2 cellular contexts compared by ENCODE assay signal in the genomic region with DNA sequence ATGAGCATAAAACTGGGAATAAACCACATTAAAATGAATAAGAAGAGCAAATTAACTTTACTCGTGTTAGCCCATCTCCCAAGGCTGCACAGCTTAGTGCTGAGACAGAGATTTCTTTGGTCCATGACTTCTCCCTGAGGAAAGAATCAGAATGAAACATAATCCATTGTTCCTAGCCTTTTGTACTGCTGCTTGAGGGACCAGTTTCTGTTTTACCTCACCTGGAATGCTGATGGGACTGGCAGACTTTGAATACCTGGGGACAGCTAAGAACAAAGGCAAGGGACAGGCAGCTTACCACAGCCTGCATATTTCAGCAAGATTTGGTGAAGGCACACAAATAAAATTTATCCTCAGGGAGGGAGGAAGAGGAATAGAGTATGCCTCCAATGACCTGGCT.
TF ChIP-seq lines count a peak whose summit lies in the region.

No MANE protein-coding gene starts in this region.

TF ChIP-seq in GM23338, 12 proteins besides CTCF, POLR2A, EP300 and RAD21 (continues in another document):
- TF ChIP-seq ZNF331 (CRISPR knock-in tag; IDR thresholded peaks at IDR 0.05; ENCODE audit: low read depth), result no peak
- no peak for TF ChIP-seq ZNF114 (CRISPR knock-in tag; IDR thresholded peaks at IDR 0.05)
- TF ChIP-seq, protein P1, sequence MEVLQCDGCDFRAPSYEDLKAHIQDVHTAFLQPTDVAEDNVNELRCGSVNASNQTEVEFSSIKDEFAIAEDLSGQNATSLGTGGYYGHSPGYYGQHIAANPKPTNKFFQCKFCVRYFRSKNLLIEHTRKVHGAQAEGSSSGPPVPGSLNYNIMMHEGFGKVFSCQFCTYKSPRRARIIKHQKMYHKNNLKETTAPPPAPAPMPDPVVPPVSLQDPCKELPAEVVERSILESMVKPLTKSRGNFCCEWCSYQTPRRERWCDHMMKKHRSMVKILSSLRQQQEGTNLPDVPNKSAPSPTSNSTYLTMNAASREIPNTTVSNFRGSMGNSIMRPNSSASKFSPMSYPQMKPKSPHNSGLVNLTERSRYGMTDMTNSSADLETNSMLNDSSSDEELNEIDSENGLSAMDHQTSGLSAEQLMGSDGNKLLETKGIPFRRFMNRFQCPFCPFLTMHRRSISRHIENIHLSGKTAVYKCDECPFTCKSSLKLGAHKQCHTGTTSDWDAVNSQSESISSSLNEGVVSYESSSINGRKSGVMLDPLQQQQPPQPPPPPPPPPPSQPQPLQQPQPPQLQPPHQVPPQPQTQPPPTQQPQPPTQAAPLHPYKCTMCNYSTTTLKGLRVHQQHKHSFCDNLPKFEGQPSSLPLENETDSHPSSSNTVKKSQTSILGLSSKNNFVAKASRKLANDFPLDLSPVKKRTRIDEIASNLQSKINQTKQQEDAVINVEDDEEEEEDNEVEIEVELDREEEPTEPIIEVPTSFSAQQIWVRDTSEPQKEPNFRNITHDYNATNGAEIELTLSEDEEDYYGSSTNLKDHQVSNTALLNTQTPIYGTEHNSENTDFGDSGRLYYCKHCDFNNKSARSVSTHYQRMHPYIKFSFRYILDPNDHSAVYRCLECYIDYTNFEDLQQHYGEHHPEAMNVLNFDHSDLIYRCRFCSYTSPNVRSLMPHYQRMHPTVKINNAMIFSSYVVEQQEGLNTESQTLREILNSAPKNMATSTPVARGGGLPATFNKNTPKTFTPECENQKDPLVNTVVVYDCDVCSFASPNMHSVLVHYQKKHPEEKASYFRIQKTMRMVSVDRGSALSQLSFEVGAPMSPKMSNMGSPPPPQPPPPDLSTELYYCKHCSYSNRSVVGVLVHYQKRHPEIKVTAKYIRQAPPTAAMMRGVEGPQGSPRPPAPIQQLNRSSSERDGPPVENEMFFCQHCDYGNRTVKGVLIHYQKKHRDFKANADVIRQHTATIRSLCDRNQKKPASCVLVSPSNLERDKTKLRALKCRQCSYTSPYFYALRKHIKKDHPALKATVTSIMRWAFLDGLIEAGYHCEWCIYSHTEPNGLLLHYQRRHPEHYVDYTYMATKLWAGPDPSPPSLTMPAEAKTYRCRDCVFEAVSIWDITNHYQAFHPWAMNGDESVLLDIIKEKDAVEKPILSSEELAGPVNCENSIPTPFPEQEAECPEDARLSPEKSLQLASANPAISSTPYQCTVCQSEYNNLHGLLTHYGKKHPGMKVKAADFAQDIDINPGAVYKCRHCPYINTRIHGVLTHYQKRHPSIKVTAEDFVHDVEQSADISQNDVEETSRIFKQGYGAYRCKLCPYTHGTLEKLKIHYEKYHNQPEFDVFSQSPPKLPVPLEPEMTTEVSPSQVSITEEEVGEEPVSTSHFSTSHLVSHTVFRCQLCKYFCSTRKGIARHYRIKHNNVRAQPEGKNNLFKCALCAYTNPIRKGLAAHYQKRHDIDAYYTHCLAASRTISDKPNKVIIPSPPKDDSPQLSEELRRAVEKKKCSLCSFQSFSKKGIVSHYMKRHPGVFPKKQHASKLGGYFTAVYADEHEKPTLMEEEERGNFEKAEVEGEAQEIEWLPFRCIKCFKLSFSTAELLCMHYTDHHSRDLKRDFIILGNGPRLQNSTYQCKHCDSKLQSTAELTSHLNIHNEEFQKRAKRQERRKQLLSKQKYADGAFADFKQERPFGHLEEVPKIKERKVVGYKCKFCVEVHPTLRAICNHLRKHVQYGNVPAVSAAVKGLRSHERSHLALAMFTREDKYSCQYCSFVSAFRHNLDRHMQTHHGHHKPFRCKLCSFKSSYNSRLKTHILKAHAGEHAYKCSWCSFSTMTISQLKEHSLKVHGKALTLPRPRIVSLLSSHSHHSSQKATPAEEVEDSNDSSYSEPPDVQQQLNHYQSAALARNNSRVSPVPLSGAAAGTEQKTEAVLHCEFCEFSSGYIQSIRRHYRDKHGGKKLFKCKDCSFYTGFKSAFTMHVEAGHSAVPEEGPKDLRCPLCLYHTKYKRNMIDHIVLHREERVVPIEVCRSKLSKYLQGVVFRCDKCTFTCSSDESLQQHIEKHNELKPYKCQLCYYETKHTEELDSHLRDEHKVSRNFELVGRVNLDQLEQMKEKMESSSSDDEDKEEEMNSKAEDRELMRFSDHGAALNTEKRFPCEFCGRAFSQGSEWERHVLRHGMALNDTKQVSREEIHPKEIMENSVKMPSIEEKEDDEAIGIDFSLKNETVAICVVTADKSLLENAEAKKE (CRISPR knock-in tag; IDR thresholded peaks at IDR 0.05), result no peak
- TF ChIP-seq, protein P2, sequence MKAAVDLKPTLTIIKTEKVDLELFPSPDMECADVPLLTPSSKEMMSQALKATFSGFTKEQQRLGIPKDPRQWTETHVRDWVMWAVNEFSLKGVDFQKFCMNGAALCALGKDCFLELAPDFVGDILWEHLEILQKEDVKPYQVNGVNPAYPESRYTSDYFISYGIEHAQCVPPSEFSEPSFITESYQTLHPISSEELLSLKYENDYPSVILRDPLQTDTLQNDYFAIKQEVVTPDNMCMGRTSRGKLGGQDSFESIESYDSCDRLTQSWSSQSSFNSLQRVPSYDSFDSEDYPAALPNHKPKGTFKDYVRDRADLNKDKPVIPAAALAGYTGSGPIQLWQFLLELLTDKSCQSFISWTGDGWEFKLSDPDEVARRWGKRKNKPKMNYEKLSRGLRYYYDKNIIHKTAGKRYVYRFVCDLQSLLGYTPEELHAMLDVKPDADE (IDR thresholded peaks at IDR 0.05), result no peak
- no peak for TF ChIP-seq EZH2phosphoT487 (IDR thresholded peaks at IDR 0.05; ENCODE audit: unreplicated experiment)
- no peak for TF ChIP-seq NANOG (IDR thresholded peaks at IDR 0.05; ENCODE audit: borderline replicate concordance)
- TF ChIP-seq JUNB (IDR thresholded peaks at IDR 0.05; ENCODE audit: unreplicated experiment), result no peak
- TF ChIP-seq STAT1 (IDR thresholded peaks at IDR 0.05; ENCODE audit: unreplicated experiment), result no peak
- no peak for TF ChIP-seq POLR2AphosphoS5 (IDR thresholded peaks at IDR 0.05; ENCODE audit: low read depth)
- TF ChIP-seq, protein P3, sequence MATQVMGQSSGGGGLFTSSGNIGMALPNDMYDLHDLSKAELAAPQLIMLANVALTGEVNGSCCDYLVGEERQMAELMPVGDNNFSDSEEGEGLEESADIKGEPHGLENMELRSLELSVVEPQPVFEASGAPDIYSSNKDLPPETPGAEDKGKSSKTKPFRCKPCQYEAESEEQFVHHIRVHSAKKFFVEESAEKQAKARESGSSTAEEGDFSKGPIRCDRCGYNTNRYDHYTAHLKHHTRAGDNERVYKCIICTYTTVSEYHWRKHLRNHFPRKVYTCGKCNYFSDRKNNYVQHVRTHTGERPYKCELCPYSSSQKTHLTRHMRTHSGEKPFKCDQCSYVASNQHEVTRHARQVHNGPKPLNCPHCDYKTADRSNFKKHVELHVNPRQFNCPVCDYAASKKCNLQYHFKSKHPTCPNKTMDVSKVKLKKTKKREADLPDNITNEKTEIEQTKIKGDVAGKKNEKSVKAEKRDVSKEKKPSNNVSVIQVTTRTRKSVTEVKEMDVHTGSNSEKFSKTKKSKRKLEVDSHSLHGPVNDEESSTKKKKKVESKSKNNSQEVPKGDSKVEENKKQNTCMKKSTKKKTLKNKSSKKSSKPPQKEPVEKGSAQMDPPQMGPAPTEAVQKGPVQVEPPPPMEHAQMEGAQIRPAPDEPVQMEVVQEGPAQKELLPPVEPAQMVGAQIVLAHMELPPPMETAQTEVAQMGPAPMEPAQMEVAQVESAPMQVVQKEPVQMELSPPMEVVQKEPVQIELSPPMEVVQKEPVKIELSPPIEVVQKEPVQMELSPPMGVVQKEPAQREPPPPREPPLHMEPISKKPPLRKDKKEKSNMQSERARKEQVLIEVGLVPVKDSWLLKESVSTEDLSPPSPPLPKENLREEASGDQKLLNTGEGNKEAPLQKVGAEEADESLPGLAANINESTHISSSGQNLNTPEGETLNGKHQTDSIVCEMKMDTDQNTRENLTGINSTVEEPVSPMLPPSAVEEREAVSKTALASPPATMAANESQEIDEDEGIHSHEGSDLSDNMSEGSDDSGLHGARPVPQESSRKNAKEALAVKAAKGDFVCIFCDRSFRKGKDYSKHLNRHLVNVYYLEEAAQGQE (IDR thresholded peaks at IDR 0.05; ENCODE audit: unreplicated experiment), result no peak

TF ChIP-seq in H1, 55 proteins besides CTCF, POLR2A, EP300 and RAD21:
- TF ChIP-seq TEAD4 (IDR thresholded peaks at IDR 0.05; ENCODE audit: low read depth, low read length), result peak; percentile 45; the same call in 1 of the 2 replicates
- no peak for TF ChIP-seq HDAC2 (IDR thresholded peaks at IDR 0.05; ENCODE audit: borderline replicate concordance in 1 of 2, low read depth in 2 of 2, low read length in 2 of 2)
